In genomic region chr5:96432245-96433065, GRCh38 we compare ENCODE assay signal across 1 cellular context.
TF ChIP-seq lines count a peak whose summit lies in the region.

No MANE protein-coding gene starts in this region.

TF ChIP-seq in HepG2, 621 proteins besides CTCF, POLR2A, EP300 and RAD21 (continued from another document):
- no peak for TF ChIP-seq ARID5B (CRISPR knock-in tag; IDR thresholded peaks at IDR 0.05)
